Comparison of ENCODE assay signal across 7 cellular contexts in genomic region chr17:79042421-79043190, GRCh38. TPM values are rescaled to one million over a fixed set of nuclear protein-coding genes. Genes with fewer than 3 reads are reported as not detected.
DNase-seq lines count a peak whose midpoint lies in the region; ATAC-seq and TF ChIP-seq lines count a peak whose summit lies in the region.

No MANE protein-coding gene starts in this region.

- intact Hi-C loops in dorsolateral prefrontal cortex (cut with DNase I), result no loop called here

- H3K27ac Mint-ChIP-seq in mesothelial cell of epicardium, result no peak overlapping the region

- no peak overlapping the region for H3K4me3 ChIP-seq in GM12875 (ENCODE audit: low read depth, low read length)
- no peak overlapping the region for H3K4me3 ChIP-seq in dorsolateral prefrontal cortex

- no peaks in the 10 kb centered on the region for H3K36me3 Mint-ChIP-seq in mesothelial cell of epicardium

- peak; percentile 94 for TF ChIP-seq CTCF in GM12875 (IDR thresholded peaks at IDR 0.05; ENCODE audit: borderline replicate concordance, insufficient read depth, low read depth, low read length)
- TF ChIP-seq CTCF in dorsolateral prefrontal cortex (IDR thresholded peaks at IDR 0.05 in 54 of 56, conservative IDR thresholded peaks at IDR 0.05 in 2 of 56; ENCODE audit: low read depth in 1 of 56, partially characterized antibody in 56 of 56), result peak in 54 of 56 donors; percentile 19 to 77 (median 63)
- peak; percentile 78 for TF ChIP-seq CTCF in mesothelial cell of epicardium (IDR thresholded peaks at IDR 0.05; ENCODE audit: unreplicated experiment)

- no peak overlapping the region for H3K27ac ChIP-seq in dorsolateral prefrontal cortex

- no peaks in the 10 kb centered on the region for H3K27me3 ChIP-seq in dorsolateral prefrontal cortex

- no peak for ATAC-seq in HG03442 (IDR thresholded peaks at IDR 0.05; ENCODE audit: unreplicated experiment)

- DNase-seq in NCI-H1694 (lab: John Stamatoyannopoulos, UW) (peak; percentile 79), dorsolateral prefrontal cortex (peak in 8 of 10 donors; percentile 34 to 66 (median 57)), mesothelial cell of epicardium (ENCODE audit: low spot score in 2 of 2, unreplicated experiment in 2 of 2) (peak in 1 of 2 experiments; percentile 56)
- peak; percentile 49 to 51 for DNase-seq in activated CD4-positive, alpha-beta T cell treated with anti-CD3 and anti-CD28 coated beads, Interleukin-2, amount 50 U/mL, for 24 hours (ENCODE audit: low read depth in 1 of 2, low spot score in 1 of 2)
- DNase-seq in stimulated activated CD8-positive, alpha-beta memory T cell treated with anti-CD3 and anti-CD28 coated beads, Interleukin-7, amount 100 ng/mL, for 4 hours (ENCODE audit: low read depth in 2 of 2), result peak; percentile 41 to 42

- no peak overlapping the region for H3K4me3 Mint-ChIP-seq in mesothelial cell of epicardium

- peaks cover 12% of the 10 kb centered on the region for H3K27me3 Mint-ChIP-seq in mesothelial cell of epicardium (ENCODE audit: low read depth)

- H3K9me3 Mint-ChIP-seq in mesothelial cell of epicardium, result no peaks in the 10 kb centered on the region

- H3K4me1 Mint-ChIP-seq in mesothelial cell of epicardium, result peaks cover 7% of the 10 kb centered on the region

RNA-seq across cellular contexts. Expression of gene C1QTNF1, which starts 18.6 kb away (rescaled TPM):
- total RNA-seq in dorsolateral prefrontal cortex (10 to 100 TPM in 66 of 120 experiments, 1 to 10 TPM in 54; 3.2 to 50.9 (median 10.8) TPM), mesothelial cell of epicardium (21.9 to 22.1 TPM (median 22.1 TPM) in 3 replicates)

RNA-seq across cellular contexts. Expression of gene ENGASE, which starts 32.0 kb away (rescaled TPM):
- total RNA-seq in dorsolateral prefrontal cortex, result 100 to 1,000 TPM in 1 of 120 experiments, 10 to 100 TPM in 119; 27.0 to 112 (median 43.6) TPM
- total RNA-seq in mesothelial cell of epicardium, result 72.5 to 77.7 TPM (median 76.2 TPM) in 3 replicates

RNA-seq across cellular contexts. Expression of gene CANT1, which starts 33.0 kb away (rescaled TPM):
- total RNA-seq in dorsolateral prefrontal cortex (10 to 100 TPM; 20.0 to 55.3 (median 29.7) TPM), mesothelial cell of epicardium (64.2 to 79.3 TPM (median 68.2 TPM) in 3 replicates)
